ENCODE assay signal across 21 cellular contexts in genomic region chr7:150858236-150859197, GRCh38. TPM values are rescaled to one million over a fixed set of nuclear protein-coding genes. Genes with fewer than 3 reads are reported as not detected.
DNase-seq lines count a peak whose midpoint lies in the region; ATAC-seq and TF ChIP-seq lines count a peak whose summit lies in the region.
"Had no signal": no experiment of that assay in that cellular context is flagged by ENCODE, and none has a peak within 500 bp of the region (broad histone marks: within the 10 kb centered on the region; RNA-seq: fewer than 3 reads in every experiment).

No MANE protein-coding gene starts in this region.

- no peaks in the 10 kb centered on the region for H3K27me3 Mint-ChIP-seq in activated naive CD4-positive, alpha-beta T cell treated with anti-CD3 and anti-CD28 coated beads for 36 hours (ENCODE audit: low read depth)

- CTCF ChIA-PET in activated naive CD4-positive, alpha-beta T cell treated with anti-CD3 and anti-CD28 coated beads for 36 hours (lab: Charles Lee): interaction anchor here (0.6 to 1.3 kb wide), 2 partner anchors 18 to 41 kb away, joined by 3 read pairs; no protein-coding TSS in a partner anchor

- H3K4me3 ChIP-seq in colonic mucosa: no peak overlapping the region
- H3K4me3 ChIP-seq: A549, K562 had no signal

- no peaks in the 10 kb centered on the region for H3K9me3 ChIP-seq in colonic mucosa
- H3K9me3 ChIP-seq: A549 had no signal

- H3K27me3 ChIP-seq in colonic mucosa: no peaks in the 10 kb centered on the region

- intact Hi-C loops in activated naive CD4-positive, alpha-beta T cell treated with anti-CD3 and anti-CD28 coated beads for 36 hours (cut with micrococcal nuclease): no loop called here
- intact Hi-C loops in colonic mucosa (cut with DNase I): no loop called here

- no peak overlapping the region for H3K4me3 Mint-ChIP-seq in activated naive CD4-positive, alpha-beta T cell treated with anti-CD3 and anti-CD28 coated beads for 36 hours
- H3K4me3 Mint-ChIP-seq: CD4-positive, alpha-beta T cell; HFFc6 had no signal

- no peak for ATAC-seq in activated naive CD4-positive, alpha-beta T cell treated with anti-CD3 and anti-CD28 coated beads, Interleukin-2, amount 50 U/mL, for 72 hours
- no peak for ATAC-seq in GM19455 (IDR thresholded peaks at IDR 0.05; ENCODE audit: unreplicated experiment)
- ATAC-seq: A549, K562, PC-3 had no signal

- DNase-seq in activated naive CD4-positive, alpha-beta T cell treated with anti-CD3 and anti-CD28 coated beads for 36 hours: peak; percentile 2
- DNase-seq in activated naive CD4-positive, alpha-beta T cell treated with anti-CD3 and anti-CD28 coated beads, Interleukin-2, amount 50 U/mL, for 72 hours (ENCODE audit: low spot score in 2 of 2): no peak
- peak; percentile 11 for DNase-seq in colonic mucosa
- DNase-seq in mesenteric fat pad (ENCODE audit: low spot score): peak; percentile 72
- no peak for DNase-seq in GM03348 (ENCODE audit: low spot score)
- no peak for DNase-seq in activated CD4-positive, alpha-beta T cell treated with anti-CD3 and anti-CD28 coated beads, Interleukin-2, amount 50 U/mL, for 1 hour
- DNase-seq: Calu3; CD4-positive, alpha-beta T cell; EL; HFFc6; NCI-H1105 treated with DMSO at 0.1 percent for 48 hours; NCI-H1930; NCI-H345; NCI-H524 treated with DMSO at 0.1 percent for 48 hours; PC-3; RPMI8226; SIG-M5 had no signal

- H3K36me3 Mint-ChIP-seq in activated naive CD4-positive, alpha-beta T cell treated with anti-CD3 and anti-CD28 coated beads for 36 hours (ENCODE audit: low read depth): no peaks in the 10 kb centered on the region
- no peaks in the 10 kb centered on the region for H3K36me3 Mint-ChIP-seq in activated naive CD4-positive, alpha-beta T cell treated with anti-CD3 and anti-CD28 coated beads, Interleukin-2, amount 50 U/mL, for 72 hours

- H3K27ac ChIP-seq in colonic mucosa: no peak overlapping the region
- H3K27ac ChIP-seq: A549 had no signal

- no peak overlapping the region for H3K9ac ChIP-seq in colonic mucosa (ENCODE audit: low read depth in 2 of 2, low read length in 2 of 2)

- H3K9me3 Mint-ChIP-seq in activated naive CD4-positive, alpha-beta T cell treated with anti-CD3 and anti-CD28 coated beads for 36 hours: no peaks in the 10 kb centered on the region
- no peaks in the 10 kb centered on the region for H3K9me3 Mint-ChIP-seq in activated naive CD4-positive, alpha-beta T cell treated with anti-CD3 and anti-CD28 coated beads, Interleukin-2, amount 50 U/mL, for 72 hours
- H3K9me3 Mint-ChIP-seq: CD4-positive, alpha-beta T cell; HFFc6 had no signal

- no peaks in the 10 kb centered on the region for H3K4me1 ChIP-seq in colonic mucosa
- H3K4me1 ChIP-seq: A549 had no signal

- no peaks in the 10 kb centered on the region for H3K4me1 Mint-ChIP-seq in activated naive CD4-positive, alpha-beta T cell treated with anti-CD3 and anti-CD28 coated beads for 36 hours (ENCODE audit: low read depth)

- no peaks in the 10 kb centered on the region for H3K36me3 ChIP-seq in colonic mucosa

- no peak for TF ChIP-seq CTCF in colonic mucosa (IDR thresholded peaks at IDR 0.05)

- H3K27ac Mint-ChIP-seq in activated naive CD4-positive, alpha-beta T cell treated with anti-CD3 and anti-CD28 coated beads for 36 hours: no peak overlapping the region
- no peak overlapping the region for H3K27ac Mint-ChIP-seq in activated naive CD4-positive, alpha-beta T cell treated with anti-CD3 and anti-CD28 coated beads, Interleukin-2, amount 50 U/mL, for 72 hours
- H3K27ac Mint-ChIP-seq: CD4-positive, alpha-beta T cell; HFFc6 had no signal

RNA-seq across cellular contexts. Expression of gene AOC1, which starts 6.2 kb away (rescaled TPM):
- not detected for total RNA-seq in activated naive CD4-positive, alpha-beta T cell treated with anti-CD3 and anti-CD28 coated beads for 36 hours
- not detected for total RNA-seq in activated naive CD4-positive, alpha-beta T cell treated with anti-CD3 and anti-CD28 coated beads, Interleukin-2, amount 50 U/mL, for 72 hours
- total RNA-seq in colonic mucosa (100 to 1,000 TPM; 308 to 353 TPM), mesenteric fat pad (0.67 TPM)
- total RNA-seq: CD4-positive, alpha-beta T cell; HFFc6; K562; PC-3 had no signal

RNA-seq across cellular contexts. Expression of gene TMEM176A, which starts 57.9 kb away (rescaled TPM):
- not detected for total RNA-seq in activated naive CD4-positive, alpha-beta T cell treated with anti-CD3 and anti-CD28 coated beads for 36 hours
- total RNA-seq in activated naive CD4-positive, alpha-beta T cell treated with anti-CD3 and anti-CD28 coated beads, Interleukin-2, amount 50 U/mL, for 72 hours: not detected
- total RNA-seq in colonic mucosa: 100 to 1,000 TPM; 130 to 170 TPM
- 64.3 TPM for total RNA-seq in mesenteric fat pad
- total RNA-seq: CD4-positive, alpha-beta T cell; H4; HFFc6; PC-3 had no signal

RNA-seq across cellular contexts. Expression of gene TMEM176B, which starts 58.4 kb away (rescaled TPM):
- total RNA-seq in activated naive CD4-positive, alpha-beta T cell treated with anti-CD3 and anti-CD28 coated beads for 36 hours: not detected
- not detected for total RNA-seq in activated naive CD4-positive, alpha-beta T cell treated with anti-CD3 and anti-CD28 coated beads, Interleukin-2, amount 50 U/mL, for 72 hours
- total RNA-seq in colonic mucosa: 100 to 1,000 TPM; 154 to 256 TPM
- total RNA-seq in mesenteric fat pad: 57.8 TPM
- total RNA-seq: CD4-positive, alpha-beta T cell; HFFc6; PC-3 had no signal

Comparison
In these comparisons a context has a peak if more than half of its experiments do, and no peak if none do; other contexts are left out.
1. DNase-seq: peak in activated naive CD4-positive, alpha-beta T cell treated with anti-CD3 and anti-CD28 coated beads for 36 hours (single experiment), colonic mucosa (single experiment) and mesenteric fat pad (single experiment); none in activated naive CD4-positive, alpha-beta T cell treated with anti-CD3 and anti-CD28 coated beads, Interleukin-2, amount 50 U/mL, for 72 hours (0 of 2), GM03348 (single experiment) and activated CD4-positive, alpha-beta T cell treated with anti-CD3 and anti-CD28 coated beads, Interleukin-2, amount 50 U/mL, for 1 hour (single experiment).
2. RNA of gene AOC1, which starts 6.2 kb away (total RNA-seq): 308 to 353 TPM in colonic mucosa; 0.67 TPM in mesenteric fat pad (single experiment), not detected in activated naive CD4-positive, alpha-beta T cell treated with anti-CD3 and anti-CD28 coated beads, Interleukin-2, amount 50 U/mL, for 72 hours and not detected in activated naive CD4-positive, alpha-beta T cell treated with anti-CD3 and anti-CD28 coated beads for 36 hours; every median in the first group is over 100 times any median in the second.
3. RNA of gene TMEM176A, which starts 57.9 kb away (total RNA-seq): 130 to 170 TPM in colonic mucosa and 64.3 TPM in mesenteric fat pad (single experiment); not detected in activated naive CD4-positive, alpha-beta T cell treated with anti-CD3 and anti-CD28 coated beads for 36 hours and not detected in activated naive CD4-positive, alpha-beta T cell treated with anti-CD3 and anti-CD28 coated beads, Interleukin-2, amount 50 U/mL, for 72 hours; every median in the first group is over 10 times any median in the second.
4. RNA of gene TMEM176B, which starts 58.4 kb away (total RNA-seq): 154 to 256 TPM in colonic mucosa and 57.8 TPM in mesenteric fat pad (single experiment); not detected in activated naive CD4-positive, alpha-beta T cell treated with anti-CD3 and anti-CD28 coated beads, Interleukin-2, amount 50 U/mL, for 72 hours and not detected in activated naive CD4-positive, alpha-beta T cell treated with anti-CD3 and anti-CD28 coated beads for 36 hours; every median in the first group is over 10 times any median in the second.